In genomic region chr4:102338405-102338804, GRCh38 we compare ENCODE assay signal across 1 cellular context.
A peak's percentile ranks its signal among the peaks of the same experiment; 100 is the strongest.
TF ChIP-seq lines count a peak whose summit lies in the region.

No MANE protein-coding gene starts in this region.

TF ChIP-seq in K562, 482 proteins besides CTCF, POLR2A, EP300 and RAD21 (continued from another document):
- TF ChIP-seq, protein P1, sequence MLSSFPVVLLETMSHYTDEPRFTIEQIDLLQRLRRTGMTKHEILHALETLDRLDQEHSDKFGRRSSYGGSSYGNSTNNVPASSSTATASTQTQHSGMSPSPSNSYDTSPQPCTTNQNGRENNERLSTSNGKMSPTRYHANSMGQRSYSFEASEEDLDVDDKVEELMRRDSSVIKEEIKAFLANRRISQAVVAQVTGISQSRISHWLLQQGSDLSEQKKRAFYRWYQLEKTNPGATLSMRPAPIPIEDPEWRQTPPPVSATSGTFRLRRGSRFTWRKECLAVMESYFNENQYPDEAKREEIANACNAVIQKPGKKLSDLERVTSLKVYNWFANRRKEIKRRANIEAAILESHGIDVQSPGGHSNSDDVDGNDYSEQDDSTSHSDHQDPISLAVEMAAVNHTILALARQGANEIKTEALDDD (IDR thresholded peaks at IDR 0.05) = peak; percentile 29; the same call in 1 of the 2 replicates
- TF ChIP-seq SMAD1 (IDR thresholded peaks at IDR 0.05; ENCODE audit: low read depth, low read length, partially characterized antibody) = no peak
- TF ChIP-seq ARID1B (IDR thresholded peaks at IDR 0.05) = no peak
- no peak for TF ChIP-seq ZKSCAN3 (CRISPR knock-in tag; IDR thresholded peaks at IDR 0.05)
- no peak for TF ChIP-seq NFIC (IDR thresholded peaks at IDR 0.05)
- TF ChIP-seq HDAC8 (tag; IDR thresholded peaks at IDR 0.05) = no peak
- TF ChIP-seq RNF2 (IDR thresholded peaks at IDR 0.05) = no peak
- no peak for TF ChIP-seq FOXK1 (CRISPR knock-in tag; IDR thresholded peaks at IDR 0.05; ENCODE audit: borderline replicate concordance)
- TF ChIP-seq, protein P2, sequence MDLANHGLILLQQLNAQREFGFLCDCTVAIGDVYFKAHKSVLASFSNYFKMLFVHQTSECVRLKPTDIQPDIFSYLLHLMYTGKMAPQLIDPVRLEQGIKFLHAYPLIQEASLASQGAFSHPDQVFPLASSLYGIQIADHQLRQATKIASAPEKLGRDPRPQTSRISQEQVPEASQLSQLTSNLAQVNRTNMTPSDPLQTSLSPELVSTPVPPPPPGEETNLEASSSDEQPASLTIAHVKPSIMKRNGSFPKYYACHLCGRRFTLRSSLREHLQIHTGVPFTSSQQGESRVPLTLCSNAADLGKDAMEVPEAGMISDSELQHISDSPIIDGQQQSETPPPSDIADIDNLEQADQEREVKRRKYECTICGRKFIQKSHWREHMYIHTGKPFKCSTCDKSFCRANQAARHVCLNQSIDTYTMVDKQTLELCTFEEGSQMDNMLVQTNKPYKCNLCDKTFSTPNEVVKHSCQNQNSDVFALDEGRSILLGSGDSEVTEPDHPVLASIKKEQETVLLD (IDR thresholded peaks at IDR 0.05) = no peak
- TF ChIP-seq GATAD2A (IDR thresholded peaks at IDR 0.05) = no peak
- TF ChIP-seq ZNF707 (CRISPR knock-in tag; conservative IDR thresholded peaks at IDR 0.05) = no peak
- TF ChIP-seq CC2D1A (IDR thresholded peaks at IDR 0.05) = no peak
- no peak for TF ChIP-seq HDGF (IDR thresholded peaks at IDR 0.05)
- no peak for TF ChIP-seq SIRT6 (IDR thresholded peaks at IDR 0.05; ENCODE audit: low read depth, low read length)
